In the genomic region with DNA sequence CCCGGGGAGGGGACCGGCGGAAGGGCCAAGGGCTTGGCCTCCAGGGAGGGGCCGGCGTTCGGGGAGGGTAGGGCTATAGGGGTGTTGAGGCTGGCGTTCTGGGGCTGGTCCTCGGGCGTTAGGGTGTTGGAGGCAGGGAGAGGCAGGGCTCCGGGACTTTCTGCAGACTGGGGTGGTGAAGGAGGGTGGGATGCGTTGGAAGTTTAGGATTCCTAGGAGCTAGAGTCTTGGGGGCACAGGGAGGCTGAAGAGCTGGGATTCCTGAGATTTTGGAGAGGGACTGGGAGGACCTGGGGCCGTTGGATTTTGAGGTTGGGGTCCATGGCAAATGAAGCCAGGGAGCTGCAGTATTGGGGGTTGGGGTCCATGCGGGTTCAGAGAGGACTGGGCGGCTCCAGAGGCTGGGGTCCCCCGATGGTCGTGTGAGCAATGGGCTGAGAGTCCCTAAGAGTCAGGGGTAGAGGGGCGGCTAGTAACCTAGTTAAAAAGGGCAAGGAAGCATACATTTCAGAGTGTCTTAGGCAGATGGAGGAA, we compare ENCODE assay signal across 8 cellular contexts. TPM values are rescaled to one million over a fixed set of nuclear protein-coding genes. Genes with fewer than 3 reads are reported as not detected.
DNase-seq lines count a peak whose midpoint lies in the region; ATAC-seq and TF ChIP-seq lines count a peak whose summit lies in the region.

No MANE protein-coding gene starts in this region.

- POLR2A ChIA-PET in activated naive CD8-positive, alpha-beta T cell treated with anti-CD3 and anti-CD28 coated beads, Interleukin-2, amount 10 ng/mL, durations not matched to agents 7 days and 5 days (lab: Charles Lee): interaction anchor here (0.5 to 1.2 kb wide), 6 partner anchors 16 to 88 kb away, joined by 3 to 6 read pairs (median 4); a partner anchor contains a TSS

- peaks cover 23% of the 10 kb centered on the region for H3K4me1 Mint-ChIP-seq in activated naive CD8-positive, alpha-beta T cell treated with anti-CD3 and anti-CD28 coated beads, Interleukin-2, amount 10 ng/mL, durations not matched to agents 7 days and 5 days

- H3K9me3 ChIP-seq in left lung (no peaks in the 10 kb centered on the region), transverse colon (no peaks in the 10 kb centered on the region)

- H3K27ac ChIP-seq in C4-2B (peak overlapping the region; percentile 85), left lung (peak overlapping the region in 1 of 2 donors; percentile 86), transverse colon (peak overlapping the region; percentile 88 to 96 (median 93))

- H3K36me3 Mint-ChIP-seq in activated naive CD8-positive, alpha-beta T cell treated with anti-CD3 and anti-CD28 coated beads, Interleukin-2, amount 10 ng/mL, durations not matched to agents 7 days and 5 days: peaks cover 23% of the 10 kb centered on the region

- peak; percentile 21 for ATAC-seq in HG02981 (IDR thresholded peaks at IDR 0.05; ENCODE audit: unreplicated experiment)
- ATAC-seq in activated naive CD8-positive, alpha-beta T cell treated with anti-CD3 and anti-CD28 coated beads, Interleukin-2, amount 10 ng/mL, durations not matched to agents 7 days and 5 days (ENCODE audit: low read depth): no peak
- no peak for ATAC-seq in left lung

- TF ChIP-seq EP300 in transverse colon (IDR thresholded peaks at IDR 0.05; ENCODE audit: low read depth): no peak

- peaks cover 5% of the 10 kb centered on the region for H3K27me3 Mint-ChIP-seq in activated naive CD8-positive, alpha-beta T cell treated with anti-CD3 and anti-CD28 coated beads, Interleukin-2, amount 10 ng/mL, durations not matched to agents 7 days and 5 days

- H3K36me3 ChIP-seq in left lung: peaks cover 0 to 36% of the 10 kb centered on the region in 2 donors
- peaks cover 0 to 31% (median 16%) of the 10 kb centered on the region in 4 donors for H3K36me3 ChIP-seq in transverse colon

- H3K4me3 ChIP-seq in left lung: peak overlapping the region; percentile 93 to 99
- peak overlapping the region; percentile 77 to 99 (median 96) for H3K4me3 ChIP-seq in transverse colon

- in situ Hi-C loops in transverse colon (cut with MboI; ENCODE audit: low pct_ligation_motif_present in 1 of 4, low pct_unique_long_range_greater_than_20kb in 1 of 4, low sequenced_read_pairs in 3 of 4): no loop called here

- no peak for TF ChIP-seq POLR2A in transverse colon (IDR thresholded peaks at IDR 0.05)

- WGBS in transverse colon (ENCODE audit: low coverage in 1 of 2), 2 donors: 0 to 2% methylated on average over 5 to 17 of the region's 17 CpGs

- DNase-seq in activated naive CD8-positive, alpha-beta T cell treated with anti-CD3 and anti-CD28 coated beads, Interleukin-2, amount 10 ng/mL, durations not matched to agents 7 days and 5 days: no peak
- DNase-seq in left lung (peak; percentile 41 to 46), transverse colon (peak; percentile 74), NCI-H2081 (lab: John Stamatoyannopoulos, UW) (no peak), hippocampal formation (lab: John Stamatoyannopoulos, UW) (no peak)
- DNase-seq in activated CD4-positive, CD25-positive, alpha-beta regulatory T cell treated with anti-CD3 and anti-CD28 coated beads, Interleukin-2, amount 50 U/mL, for 72 hours: no peak

- peak overlapping the region; percentile 98 for H3K4me3 Mint-ChIP-seq in activated naive CD8-positive, alpha-beta T cell treated with anti-CD3 and anti-CD28 coated beads, Interleukin-2, amount 10 ng/mL, durations not matched to agents 7 days and 5 days

- no peaks in the 10 kb centered on the region for H3K9me3 Mint-ChIP-seq in activated naive CD8-positive, alpha-beta T cell treated with anti-CD3 and anti-CD28 coated beads, Interleukin-2, amount 10 ng/mL, durations not matched to agents 7 days and 5 days

- TF ChIP-seq CTCF in C4-2B (conservative IDR thresholded peaks at IDR 0.05) (no peak), left lung (IDR thresholded peaks at IDR 0.05) (no peak), transverse colon (IDR thresholded peaks at IDR 0.05) (no peak)

- intact Hi-C loops in left lung (cut with DNase I) (no loop called here), transverse colon (cut with DNase I; ENCODE audit: low total_unique reads) (no loop called here)

- peak overlapping the region; percentile 98 for H3K27ac Mint-ChIP-seq in activated naive CD8-positive, alpha-beta T cell treated with anti-CD3 and anti-CD28 coated beads, Interleukin-2, amount 10 ng/mL, durations not matched to agents 7 days and 5 days

- H3K27me3 ChIP-seq in left lung (no peaks in the 10 kb centered on the region), transverse colon (no peaks in the 10 kb centered on the region)

- H3K4me1 ChIP-seq in left lung (peaks cover 8 to 22% of the 10 kb centered on the region in 2 donors), transverse colon (peaks cover 5 to 27% (median 17%) of the 10 kb centered on the region in 4 donors)

RNA-seq across cellular contexts. Expression of a gene that starts 0.7 kb away (rescaled TPM):
- 100 to 1,000 TPM; 115 to 117 TPM for total RNA-seq in activated naive CD8-positive, alpha-beta T cell treated with anti-CD3 and anti-CD28 coated beads, Interleukin-2, amount 10 ng/mL, durations not matched to agents 7 days and 5 days
- total RNA-seq in left lung (10 to 100 TPM; 37.3 to 42.4 TPM), transverse colon (10 to 100 TPM; 59.1 to 89.4 (median 70.2) TPM)

RNA-seq across cellular contexts. Expression of a gene that starts 19.7 kb away (rescaled TPM):
- total RNA-seq in activated naive CD8-positive, alpha-beta T cell treated with anti-CD3 and anti-CD28 coated beads, Interleukin-2, amount 10 ng/mL, durations not matched to agents 7 days and 5 days: under 1 TPM; 0.40 to 0.83 TPM
- total RNA-seq in left lung: under 1 TPM; 0.29 to 0.52 TPM
- total RNA-seq in transverse colon: 1 to 10 TPM in 2 of 4 donors, not detected in 2; 4.5 to 9.8 TPM

RNA-seq across cellular contexts. Expression of a gene that starts 23.1 kb away (rescaled TPM):
- total RNA-seq in activated naive CD8-positive, alpha-beta T cell treated with anti-CD3 and anti-CD28 coated beads, Interleukin-2, amount 10 ng/mL, durations not matched to agents 7 days and 5 days: 10 to 100 TPM; 28.1 to 30.1 TPM
- total RNA-seq in left lung: 10 to 100 TPM; 52.8 to 61.5 TPM
- total RNA-seq in transverse colon: 10 to 100 TPM; 22.7 to 75.2 (median 28.2) TPM

RNA-seq across cellular contexts. Expression of a gene that starts 26.4 kb away (rescaled TPM):
- 10 to 100 TPM; 23.7 to 25.6 TPM for total RNA-seq in activated naive CD8-positive, alpha-beta T cell treated with anti-CD3 and anti-CD28 coated beads, Interleukin-2, amount 10 ng/mL, durations not matched to agents 7 days and 5 days
- total RNA-seq in left lung (10 to 100 TPM; 21.4 to 24.5 TPM), transverse colon (100 to 1,000 TPM in 2 of 4 donors, 10 to 100 TPM in 2; 57.1 to 182 (median 130) TPM)

RNA-seq across cellular contexts. Expression of a gene that starts 33.4 kb away (rescaled TPM):
- 100 to 1,000 TPM; 288 to 297 TPM for total RNA-seq in activated naive CD8-positive, alpha-beta T cell treated with anti-CD3 and anti-CD28 coated beads, Interleukin-2, amount 10 ng/mL, durations not matched to agents 7 days and 5 days
- total RNA-seq in left lung (10 to 100 TPM in 1 of 2 donors, 1 to 10 TPM in 1; 5.8 to 14.0 TPM), transverse colon (10 to 100 TPM in 1 of 4 donors, 1 to 10 TPM in 3; 5.6 to 39.6 (median 8.4) TPM)

Comparison
In these comparisons a context has a peak if more than half of its experiments do, and no peak if none do; other contexts are left out.
1. DNase-seq: peak in left lung (2 of 2) and transverse colon (single experiment); none in activated naive CD8-positive, alpha-beta T cell treated with anti-CD3 and anti-CD28 coated beads, Interleukin-2, amount 10 ng/mL, durations not matched to agents 7 days and 5 days (single experiment), NCI-H2081 (0 of 2), activated CD4-positive, CD25-positive, alpha-beta regulatory T cell treated with anti-CD3 and anti-CD28 coated beads, Interleukin-2, amount 50 U/mL, for 72 hours (single experiment) and hippocampal formation (0 of 2).